In genomic region chr20:48358176-48358575, GRCh38 we compare ENCODE assay signal across 22 cellular contexts.
"Had no signal": no experiment of that assay in that cellular context is flagged by ENCODE, and none has a peak within 500 bp of the region (broad histone marks: within the 10 kb centered on the region; RNA-seq: fewer than 3 reads in every experiment).

No MANE protein-coding gene starts in this region.

- H3K9me3 ChIP-seq: gastrocnemius medialis, lower lobe of right lung, ovary, thyroid gland, uterus had no signal

- H3K4me3 Mint-ChIP-seq: dendritic cell treated with granulocyte-macrophage colony-stimulating factor and Interleukin-4, amounts not matched to agents 40 ng/mL and 50 ng/mL, for 4 days; effector memory CD8-positive, alpha-beta T cell; naive thymus-derived CD8-positive, alpha-beta T cell; type B pancreatic cell had no signal

- DNase-seq: effector memory CD8-positive, alpha-beta T cell; gastrocnemius medialis; heart right ventricle; hypothalamus; left ventricle myocardium inferior; lower lobe of right lung; mesenchymal stem cell; naive thymus-derived CD8-positive, alpha-beta T cell; nucleus accumbens; ovary; small intestine; stimulated activated CD4-positive, alpha-beta T cell treated with anti-CD3 and anti-CD28 coated beads, Interleukin-12 subunit alpha, Interleukin-12 subunit beta, amount 100 ng/mL, for 4 hours; stimulated activated naive CD4-positive, alpha-beta T cell treated with Interleukin-2 at 50 U/mL for 16 hours; thyroid gland; uterus had no signal

- H3K36me3 Mint-ChIP-seq: type B pancreatic cell had no signal

- H3K4me1 ChIP-seq: esophagus muscularis mucosa, gastrocnemius medialis, heart right ventricle, left ventricle myocardium inferior, lower lobe of right lung, right atrium auricular region, thyroid gland, uterus had no signal

- H3K9me3 Mint-ChIP-seq: dendritic cell treated with granulocyte-macrophage colony-stimulating factor and Interleukin-4, amounts not matched to agents 40 ng/mL and 50 ng/mL, for 4 days; effector memory CD8-positive, alpha-beta T cell; type B pancreatic cell had no signal

- H3K4me3 ChIP-seq: esophagus muscularis mucosa, gastrocnemius medialis, heart right ventricle, left ventricle myocardium inferior, lower lobe of right lung, ovary, right atrium auricular region, thyroid gland, uterus had no signal

- H3K27ac Mint-ChIP-seq: dendritic cell treated with granulocyte-macrophage colony-stimulating factor and Interleukin-4, amounts not matched to agents 40 ng/mL and 50 ng/mL, for 4 days; effector memory CD8-positive, alpha-beta T cell; type B pancreatic cell had no signal

- H3K27me3 ChIP-seq: esophagus muscularis mucosa, gastrocnemius medialis, heart right ventricle, ovary, right atrium auricular region, thyroid gland, uterus had no signal

- FAIRE-seq: colon, islet of Langerhans, small intestine had no signal

- H3K36me3 ChIP-seq: esophagus muscularis mucosa, gastrocnemius medialis, heart right ventricle, left ventricle myocardium inferior, lower lobe of right lung, ovary, right atrium auricular region, thyroid gland, uterus had no signal

- H3K27ac ChIP-seq: epithelial cell of prostate, esophagus muscularis mucosa, gastrocnemius medialis, heart right ventricle, left ventricle myocardium inferior, lower lobe of right lung, ovary, right atrium auricular region, thyroid gland, uterus had no signal

- ATAC-seq: effector memory CD8-positive, alpha-beta T cell; gastrocnemius medialis; heart right ventricle; lower lobe of right lung; naive thymus-derived CD8-positive, alpha-beta T cell had no signal
